In the genomic region with DNA sequence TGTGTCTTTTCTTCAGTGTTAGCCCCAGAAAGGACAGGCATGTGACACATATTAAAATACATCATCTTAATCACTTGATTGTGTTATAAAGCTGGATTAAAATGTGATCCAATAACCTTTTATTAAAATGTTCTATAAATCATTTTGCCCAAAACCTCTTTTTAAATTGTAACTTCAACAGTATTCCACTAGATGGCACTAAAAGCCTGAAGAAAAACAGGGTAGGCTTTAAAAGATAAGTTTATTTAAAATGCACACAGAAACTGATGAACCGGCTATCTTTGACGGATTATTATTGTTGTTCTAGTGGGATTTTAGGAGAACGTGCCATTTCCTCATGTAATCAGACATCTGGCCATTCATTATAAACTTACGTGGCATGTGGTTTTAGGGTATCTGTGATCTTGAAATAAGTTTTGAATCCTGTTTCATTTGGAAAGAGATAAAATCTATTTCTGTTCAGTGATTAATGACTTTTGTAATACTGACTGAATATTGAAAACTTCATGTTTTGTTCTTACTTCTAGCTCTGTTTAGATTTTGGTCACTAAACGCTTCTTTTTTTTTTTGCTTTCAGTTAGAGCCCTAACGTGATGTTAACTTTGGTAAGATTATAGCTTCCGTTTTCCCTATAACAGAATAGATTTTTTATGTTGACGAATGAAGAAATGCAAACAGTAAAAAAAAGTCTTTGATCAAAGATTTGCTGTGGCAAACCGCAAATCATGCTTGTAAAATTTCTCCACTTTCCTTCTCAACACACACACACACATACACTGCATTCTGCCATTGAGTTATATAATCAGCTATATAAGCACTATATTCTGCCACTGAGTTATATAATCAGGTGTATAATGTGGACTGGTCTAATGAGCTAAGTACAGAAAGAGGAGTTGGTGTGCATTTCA, we compare ENCODE assay signal across 8 cellular contexts. TPM values are rescaled to one million over a fixed set of nuclear protein-coding genes. Genes with fewer than 3 reads are reported as not detected.
DNase-seq lines count a peak whose midpoint lies in the region; ATAC-seq, FAIRE-seq and TF ChIP-seq lines count a peak whose summit lies in the region.

No MANE protein-coding gene starts in this region.

- peak; percentile 93 for FAIRE-seq in TTC549 (lab: Jason Lieb, UNC)

- H3K4me1 ChIP-seq in DND-41 (ENCODE audit: insufficient read depth, low read length), result no peaks in the 10 kb centered on the region
- H3K4me1 ChIP-seq in smooth muscle cell (ENCODE audit: low read depth), result no peaks in the 10 kb centered on the region

- 54% methylated on average over 9 of the region's 9 CpGs for WGBS in smooth muscle cell (ENCODE audit: low lambda C conversion rate)

- H2AFZ ChIP-seq in DND-41 (ENCODE audit: low read depth, low read length) (no peak overlapping the region), smooth muscle cell (ENCODE audit: low read depth) (no peak overlapping the region)

- TF ChIP-seq CTCF in DND-41 (IDR thresholded peaks at IDR 0.05; ENCODE audit: borderline replicate concordance, extremely low read depth, low read length, poor library complexity, severe bottlenecking) (peak; percentile 70), smooth muscle cell (IDR thresholded peaks at IDR 0.05; ENCODE audit: borderline replicate concordance, insufficient read depth, poor library complexity, severe bottlenecking) (peak; percentile 70)

- H3K36me3 ChIP-seq in DND-41 (ENCODE audit: insufficient read depth, low read length) (no peaks in the 10 kb centered on the region), smooth muscle cell (ENCODE audit: low read depth) (no peaks in the 10 kb centered on the region)

- H4K20me1 ChIP-seq in DND-41 (ENCODE audit: insufficient read depth, low read length) (peaks cover 8% of the 10 kb centered on the region; the same call in 1 of the 2 replicates), smooth muscle cell (ENCODE audit: low read depth) (peaks cover 64% of the 10 kb centered on the region)

- no peak overlapping the region for H3K27ac ChIP-seq in DND-41 (ENCODE audit: low read length)
- no peak overlapping the region for H3K27ac ChIP-seq in smooth muscle cell (ENCODE audit: low read depth)

- H3F3A ChIP-seq in smooth muscle cell (ENCODE audit: low read depth), result no peaks in the 10 kb centered on the region

- no peaks in the 10 kb centered on the region for H3K9me3 ChIP-seq in DND-41 (ENCODE audit: insufficient read depth, low read length, severe bottlenecking)
- H3K9me3 ChIP-seq in smooth muscle cell (replicated peaks; ENCODE audit: low read depth), result no peaks in the 10 kb centered on the region

- H3K9ac ChIP-seq in DND-41 (ENCODE audit: low read depth, low read length) (no peak overlapping the region), smooth muscle cell (ENCODE audit: low read depth) (no peak overlapping the region)

- DNase-seq in DND-41 (no peak), Kasumi-1 (lab: John Stamatoyannopoulos, UW) (peak; percentile 43 to 84), globus pallidus (ENCODE audit: low spot score) (peak; percentile 12), smooth muscle cell (lab: John Stamatoyannopoulos, UW; ENCODE audit: unreplicated experiment) (no peak), HK-2 (ENCODE audit: unreplicated experiment) (no peak), epidermal melanocyte (ENCODE audit: insufficient read length, low spot score) (no peak)
- no peak for DNase-seq in stimulated activated naive CD4-positive, alpha-beta T cell treated with Interleukin-2 at 50 U/mL for 16 hours (lab: John Stamatoyannopoulos, UW)

- no peaks in the 10 kb centered on the region for H3K27me3 ChIP-seq in DND-41 (ENCODE audit: insufficient read depth, low read length, poor library complexity)
- no peaks in the 10 kb centered on the region for H3K27me3 ChIP-seq in smooth muscle cell (ENCODE audit: low read depth)

- H3K4me3 ChIP-seq in DND-41 (ENCODE audit: low read depth in 1 of 2, low read length in 2 of 2) (no peak overlapping the region), smooth muscle cell (no peak overlapping the region)

- peaks cover 8% of the 10 kb centered on the region; the same call in 1 of the 2 replicates for H3K79me2 ChIP-seq in DND-41 (ENCODE audit: insufficient read depth, low read length)
- peaks cover 3% of the 10 kb centered on the region for H3K79me2 ChIP-seq in smooth muscle cell (ENCODE audit: low read depth)

- H3K4me2 ChIP-seq in DND-41 (ENCODE audit: insufficient read depth, low read length) (no peak overlapping the region), smooth muscle cell (peak overlapping the region; percentile 52)

- no peak for ATAC-seq in DND-41 (ENCODE audit: insufficient read depth, low read depth)

RNA-seq across cellular contexts. Expression of a gene that starts 13.6 kb away (rescaled TPM):
- 26.7 and 29.7 TPM in 2 replicates for total RNA-seq in smooth muscle cell
- 5.5 and 7.7 TPM in 2 replicates for polyA plus RNA-seq in smooth muscle cell

RNA-seq across cellular contexts. Expression of a gene that starts 19.5 kb away (rescaled TPM):
- total RNA-seq in smooth muscle cell, result not detected in 2 replicates
- not detected in 2 replicates for polyA plus RNA-seq in smooth muscle cell

Comparison
In these comparisons a context has a peak if more than half of its experiments do, and no peak if none do; other contexts are left out.
1. DNase-seq: peak in Kasumi-1 (2 of 2) and globus pallidus (single experiment); none in DND-41 (single experiment), smooth muscle cell (single experiment), stimulated activated naive CD4-positive, alpha-beta T cell treated with Interleukin-2 at 50 U/mL for 16 hours (single experiment), HK-2 (single experiment) and epidermal melanocyte (single experiment).